ENCODE assay signal across 8 cellular contexts in the genomic region with DNA sequence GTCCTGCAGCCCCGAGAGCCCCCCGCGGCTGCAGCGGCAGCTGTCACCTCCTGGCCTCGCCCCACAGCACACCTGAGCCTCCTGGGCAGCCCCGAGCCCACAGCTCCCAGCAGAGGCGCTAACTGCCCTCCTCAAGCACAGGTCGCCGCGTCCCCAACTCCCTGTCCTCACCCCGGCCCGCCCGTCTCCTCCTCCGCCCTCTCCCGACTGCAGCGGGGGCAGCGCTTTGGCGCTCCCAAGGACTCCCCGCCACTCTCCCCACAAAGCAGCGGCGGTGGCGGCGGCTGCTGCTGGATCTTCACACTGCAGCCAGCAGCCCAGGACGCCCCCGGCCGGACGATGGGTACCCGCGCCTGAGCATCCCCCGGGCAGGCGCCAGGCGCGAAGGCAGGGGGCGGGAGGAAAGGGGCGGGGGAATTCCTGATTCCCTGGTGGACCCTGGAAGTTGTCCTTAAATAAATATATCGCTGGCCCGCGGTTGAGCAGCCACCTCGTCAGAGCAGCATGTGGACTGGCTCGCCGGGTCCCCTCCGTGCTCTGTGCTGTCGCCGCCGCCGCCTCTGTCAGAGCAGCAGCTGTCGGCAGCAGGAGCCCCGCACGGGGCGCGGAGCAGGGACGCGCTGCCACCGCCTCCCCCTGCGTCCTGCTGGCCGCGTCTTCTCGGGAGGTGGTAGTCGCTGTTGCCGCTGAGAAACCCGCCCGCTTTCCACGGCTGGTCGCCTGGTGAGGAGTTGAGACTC. TPM values are rescaled to one million over a fixed set of nuclear protein-coding genes. Genes with fewer than 3 reads are reported as not detected.
DNase-seq lines count a peak whose midpoint lies in the region; TF ChIP-seq lines count a peak whose summit lies in the region.

A gene (plus strand): TSS at position 485 of the 740 bp plus-strand sequence. CDS start 277 bp downstream, outside the sequence.

- H3K9me3 ChIP-seq in esophagus (ENCODE audit: control insufficient read depth in 2 of 2, insufficient read depth in 1 of 2, low read depth in 1 of 2, low read length in 1 of 2) (no peaks in the 10 kb centered on the region), neuron (ENCODE audit: low read length) (no peaks in the 10 kb centered on the region)

- H3K4me1 Mint-ChIP-seq in Calu3 (ENCODE audit: low read depth, unreplicated experiment) (no peaks in the 10 kb centered on the region), HFFc6 (ENCODE audit: low read depth) (no peaks in the 10 kb centered on the region)

- H3K36me3 ChIP-seq in esophagus (ENCODE audit: control insufficient read depth in 2 of 2, insufficient read depth in 2 of 2, low read length in 1 of 2): no peaks in the 10 kb centered on the region
- no peaks in the 10 kb centered on the region for H3K36me3 ChIP-seq in neuron (ENCODE audit: insufficient read depth, low read length)

- H3K27ac ChIP-seq in esophagus (ENCODE audit: low read depth in 2 of 2, low read length in 1 of 2): no peak within 1 kb of the TSS

- BruUV-seq in Calu3 (replicated peaks; lab: Mats Ljungman, UMichigan): no TSS peak

- DNase-seq in Calu3 (no peak), NCI-H1417 treated with DMSO at 0.1 percent for 48 hours (lab: John Stamatoyannopoulos, UW) (peak; percentile 73), NCI-H2171 (lab: John Stamatoyannopoulos, UW) (no peak), HFFc6 (no peak), kidney glomerular epithelial cell (lab: John Stamatoyannopoulos, UW) (no peak), NCI-H1436 (lab: John Stamatoyannopoulos, UW) (no peak)

- CTCF ChIA-PET in Calu3 (lab: Charles Lee): no interaction called here

- no peaks in the 10 kb centered on the region for H3K36me3 Mint-ChIP-seq in Calu3 (ENCODE audit: insufficient read depth, unreplicated experiment)
- H3K36me3 Mint-ChIP-seq in HFFc6 (ENCODE audit: low read depth): no peaks in the 10 kb centered on the region

- H3K4me1 ChIP-seq in esophagus (ENCODE audit: control insufficient read depth in 2 of 2, insufficient read depth in 2 of 2, low read length in 1 of 2) (peaks cover 2 to 3% of the 10 kb centered on the region in 2 donors), neuron (ENCODE audit: insufficient read depth, low read length) (peaks cover 11% of the 10 kb centered on the region)

- H3K27ac Mint-ChIP-seq in Calu3 (ENCODE audit: unreplicated experiment) (no peak within 1 kb of the TSS), HFFc6 (no peak within 1 kb of the TSS)

- H3K27me3 Mint-ChIP-seq in Calu3 (ENCODE audit: unreplicated experiment): no peaks in the 10 kb centered on the region
- peaks cover 2% of the 10 kb centered on the region; the same call in 1 of the 2 replicates for H3K27me3 Mint-ChIP-seq in HFFc6 (ENCODE audit: insufficient read depth)

- 2 to 4% methylated on average over 60 to 64 of the region's 64 CpGs for WGBS in esophagus, 2 donors

- H2AFZ ChIP-seq in neuron (ENCODE audit: low read depth, low read length): peak within 1 kb of the TSS; percentile 94

- H3K9me3 Mint-ChIP-seq in Calu3 (ENCODE audit: low read depth, unreplicated experiment) (no peaks in the 10 kb centered on the region), HFFc6 (peaks cover 14% of the 10 kb centered on the region; the same call in 1 of the 2 replicates)

- intact Hi-C loops in Calu3 (cut with micrococcal nuclease; ENCODE audit: unreplicated experiment): no loop called here

- H3K4me3 Mint-ChIP-seq in Calu3 (ENCODE audit: low read depth, unreplicated experiment) (peak within 1 kb of the TSS; percentile 58), HFFc6 (no peak within 1 kb of the TSS)

- peaks cover 0 to 16% of the 10 kb centered on the region in 2 donors for H3K27me3 ChIP-seq in esophagus (ENCODE audit: control insufficient read depth in 1 of 2, insufficient read depth in 2 of 2, low read length in 2 of 2)
- H3K27me3 ChIP-seq in neuron (ENCODE audit: insufficient read depth, low read length): peaks cover 17% of the 10 kb centered on the region

- no peak for TF ChIP-seq CTCF in Calu3 (IDR thresholded peaks at IDR 0.05; ENCODE audit: unreplicated experiment)
- TF ChIP-seq CTCF in HFFc6 (IDR thresholded peaks at IDR 0.05): no peak

- H3K4me3 ChIP-seq in esophagus (ENCODE audit: low read depth in 1 of 2, low read length in 2 of 2) (peak within 1 kb of the TSS; percentile 18 to 19), neuron (ENCODE audit: low read length) (peak within 1 kb of the TSS; percentile 61)

RNA-seq across cellular contexts. Expression of the gene that starts here (rescaled TPM):
- not detected in 2 replicates for total RNA-seq in Calu3 (2022)
- not detected for polyA plus RNA-seq in esophagus
- not detected for total RNA-seq in HFFc6 (2021; fragmentation: NEBNext Ultra II Directional; extraction: Animal tissue kit (Norgen Biotek cat#: 25700))
